ENCODE assay signal across 25 cellular contexts in genomic region chr2:37284386-37284785, GRCh38.
"Had no signal": no experiment of that assay in that cellular context is flagged by ENCODE, and none has a peak within 500 bp of the region (broad histone marks: within the 10 kb centered on the region; RNA-seq: fewer than 3 reads in every experiment).

No MANE protein-coding gene starts in this region.

- H3K27me3 ChIP-seq: body of pancreas, gastrocnemius medialis, left lung, suprapubic skin, transverse colon had no signal

- H3K9me3 ChIP-seq: body of pancreas, gastrocnemius medialis, left lung, suprapubic skin, transverse colon had no signal

- ATAC-seq: activated CD8-positive, alpha-beta T cell treated with anti-CD3 and anti-CD28 coated beads for 36 hours; activated T-helper 17 cell treated with anti-CD3 and anti-CD28 coated beads, Interleukin-2, amount 50 U/mL, for 72 hours; body of pancreas; gastrocnemius medialis; left lung; stimulated activated naive CD8-positive, alpha-beta T cell treated with anti-CD3 and anti-CD28 coated beads, Interleukin-15, amount 100 ng/mL, for 72 hours had no signal

- DNase-seq: activated B cell treated with CpG ODN at 0.5 μM for 24 hours; activated CD4-positive, alpha-beta T cell treated with anti-CD3 and anti-CD28 coated beads for 48 hours; activated CD8-positive, alpha-beta T cell treated with anti-CD3 and anti-CD28 coated beads for 36 hours; activated naive CD4-positive, alpha-beta T cell treated with Interleukin-2 at 50 U/mL for 16 hours; activated naive CD8-positive, alpha-beta T cell treated with anti-CD3 and anti-CD28 coated beads, Interleukin-2, amount 10 ng/mL, durations not matched to agents 7 days and 5 days; activated T-cell treated with anti-CD3 and anti-CD28 coated beads, Interleukin-2, amount 50 U/mL, for 1 hour; body of pancreas; central memory CD4-positive, alpha-beta T cell; cortex of kidney; erythroblast; gastrocnemius medialis; head of caudate nucleus; kidney; left lung; midbrain; nephron progenitor cell; nucleus accumbens; stimulated activated CD4-positive, alpha-beta T cell treated with anti-CD3 and anti-CD28 coated beads, Interleukin-15, amount 100 ng/mL, for 24 hours; stimulated activated CD4-positive, alpha-beta T cell treated with anti-CD3 and anti-CD28 coated beads, Interleukin-4, amount 100 ng/mL, for 1 hour; stimulated activated naive CD8-positive, alpha-beta T cell treated with anti-CD3 and anti-CD28 coated beads, Interleukin-15, amount 100 ng/mL, for 72 hours; T-helper 1 cell; T-helper 9 cell; transverse colon had no signal

- H3K4me1 ChIP-seq: body of pancreas, gastrocnemius medialis, left lung, suprapubic skin, transverse colon had no signal

- H3K27ac ChIP-seq: body of pancreas, gastrocnemius medialis, left lung, suprapubic skin, transverse colon had no signal

- H3K4me3 ChIP-seq: body of pancreas, gastrocnemius medialis, left lung, suprapubic skin, transverse colon had no signal
